8 cellular contexts compared by ENCODE assay signal in genomic region chr17:8175795-8176196, GRCh38. TPM values are rescaled to one million over a fixed set of nuclear protein-coding genes. Genes with fewer than 3 reads are reported as not detected.
DNase-seq lines count a peak whose midpoint lies in the region; ATAC-seq and TF ChIP-seq lines count a peak whose summit lies in the region.

No MANE protein-coding gene starts in this region.

- peaks cover 44% of the 10 kb centered on the region for H3K4me1 Mint-ChIP-seq in activated naive CD4-positive, alpha-beta T cell treated with anti-CD3 and anti-CD28 coated beads, Interleukin-2, amount 50 U/mL, for 24 hours

- H3K27ac Mint-ChIP-seq in activated naive CD4-positive, alpha-beta T cell treated with anti-CD3 and anti-CD28 coated beads, Interleukin-2, amount 50 U/mL, for 24 hours = peak overlapping the region; percentile 78

- no peaks in the 10 kb centered on the region for H3K27me3 ChIP-seq in esophagus muscularis mucosa

- no peak overlapping the region for H3K27ac ChIP-seq in SK-N-MC
- H3K27ac ChIP-seq in esophagus muscularis mucosa (replicated peaks in 1 of 4) = peak overlapping the region; percentile 79 to 88 (median 83)

- H3K9me3 Mint-ChIP-seq in activated naive CD4-positive, alpha-beta T cell treated with anti-CD3 and anti-CD28 coated beads, Interleukin-2, amount 50 U/mL, for 24 hours = no peaks in the 10 kb centered on the region

- no peak for DNase-seq in activated naive CD4-positive, alpha-beta T cell (lab: John Stamatoyannopoulos, UW)
- no peak for DNase-seq in SK-N-MC (ENCODE audit: low read depth, low spot score)
- no peak for DNase-seq in esophagus muscularis mucosa (ENCODE audit: extremely low spot score)
- no peak for DNase-seq in omental fat pad (ENCODE audit: low spot score)
- DNase-seq in posterior vena cava (ENCODE audit: low spot score) = no peak
- no peak for DNase-seq in cerebellar nuclear complex (lab: John Stamatoyannopoulos, UW)

- H3K36me3 Mint-ChIP-seq in activated naive CD4-positive, alpha-beta T cell treated with anti-CD3 and anti-CD28 coated beads, Interleukin-2, amount 50 U/mL, for 24 hours = no peaks in the 10 kb centered on the region

- WGBS in esophagus muscularis mucosa = 19% methylated on average over 11 of the region's 11 CpGs

- TF ChIP-seq POLR2A in esophagus muscularis mucosa (IDR thresholded peaks at IDR 0.05; ENCODE audit: low read depth) = no peak

- H3K9ac ChIP-seq in SK-N-MC (ENCODE audit: insufficient read length) = peak overlapping the region; percentile 96

- H3K36me3 ChIP-seq in SK-N-MC (ENCODE audit: insufficient read depth, low read length) (no peaks in the 10 kb centered on the region), esophagus muscularis mucosa (no peaks in the 10 kb centered on the region)

- peak; percentile 7 for ATAC-seq in omental fat pad (ENCODE audit: low FRiP score)
- no peak for ATAC-seq in GM19328 (IDR thresholded peaks at IDR 0.05; ENCODE audit: unreplicated experiment)

- intact Hi-C loops in esophagus muscularis mucosa (cut with DNase I) = no loop called here
- intact Hi-C loops in posterior vena cava (cut with DNase I) = no loop called here

- H3K4me1 ChIP-seq in esophagus muscularis mucosa = peaks cover 29 to 50% (median 40%) of the 10 kb centered on the region in 4 donors

- peak overlapping the region; percentile 88 for H3K4me3 Mint-ChIP-seq in activated naive CD4-positive, alpha-beta T cell treated with anti-CD3 and anti-CD28 coated beads, Interleukin-2, amount 50 U/mL, for 24 hours

- peak overlapping the region; percentile 97 for H3K4me3 ChIP-seq in SK-N-MC
- H3K4me3 ChIP-seq in esophagus muscularis mucosa = peak overlapping the region; percentile 57 to 81 (median 62)

- H3K27me3 Mint-ChIP-seq in activated naive CD4-positive, alpha-beta T cell treated with anti-CD3 and anti-CD28 coated beads, Interleukin-2, amount 50 U/mL, for 24 hours = no peaks in the 10 kb centered on the region

- TF ChIP-seq CTCF in esophagus muscularis mucosa (IDR thresholded peaks at IDR 0.05) = no peak
- TF ChIP-seq CTCF in omental fat pad (IDR thresholded peaks at IDR 0.05) = no peak

- no peaks in the 10 kb centered on the region for H3K9me3 ChIP-seq in SK-N-MC (ENCODE audit: low read depth, low read length)
- H3K9me3 ChIP-seq in esophagus muscularis mucosa = no peaks in the 10 kb centered on the region

- TF ChIP-seq EP300 in esophagus muscularis mucosa (IDR thresholded peaks at IDR 0.05) = no peak

RNA-seq across cellular contexts. Expression of gene TMEM107, which starts 0.4 kb away (rescaled TPM):
- 10 to 100 TPM; 10.4 to 17.8 (median 13.6) TPM for total RNA-seq in esophagus muscularis mucosa
- total RNA-seq in omental fat pad = 10 to 100 TPM; 10.9 to 78.4 (median 34.1) TPM
- 10 to 100 TPM; 12.9 to 16.4 TPM for total RNA-seq in posterior vena cava

RNA-seq across cellular contexts. Expression of gene VAMP2, which starts 13.0 kb away (rescaled TPM):
- total RNA-seq in esophagus muscularis mucosa (10 to 100 TPM; 23.7 to 36.4 (median 33.0) TPM), omental fat pad (10 to 100 TPM; 16.8 to 42.1 (median 21.2) TPM), posterior vena cava (10 to 100 TPM; 66.7 to 80.1 TPM)

RNA-seq across cellular contexts. Expression of gene BORCS6, which starts 14.2 kb away (rescaled TPM):
- total RNA-seq in esophagus muscularis mucosa = 10 to 100 TPM in 3 of 4 donors, 1 to 10 TPM in 1; 8.6 to 22.4 (median 13.9) TPM
- total RNA-seq in omental fat pad = 1 to 10 TPM; 4.7 to 9.9 (median 6.7) TPM
- 1 to 10 TPM; 4.5 to 5.6 TPM for total RNA-seq in posterior vena cava

RNA-seq across cellular contexts. Expression of gene PER1, which starts 23.6 kb away (rescaled TPM):
- total RNA-seq in esophagus muscularis mucosa (100 to 1,000 TPM; 127 to 263 (median 168) TPM), omental fat pad (100 to 1,000 TPM in 2 of 4 donors, 10 to 100 TPM in 2; 78.8 to 169 (median 122) TPM), posterior vena cava (100 to 1,000 TPM; 203 to 206 TPM)

RNA-seq across cellular contexts. Expression of gene AURKB, which starts 34.6 kb away (rescaled TPM):
- total RNA-seq in esophagus muscularis mucosa = 1 to 10 TPM in 1 of 4 donors, not detected in 3; 1.5 TPM
- 1 to 10 TPM in 2 of 4 donors, under 1 TPM in 1, not detected in 1; 0.79 to 3.0 (median 2.0) TPM for total RNA-seq in omental fat pad
- under 1 TPM in 1 of 2 donors, not detected in 1; 0.69 TPM for total RNA-seq in posterior vena cava
